In genomic region chr5:53777864-53778618, GRCh38 we compare ENCODE assay signal across 1 cellular context.
TF ChIP-seq lines count a peak whose summit lies in the region.

No MANE protein-coding gene starts in this region.

TF ChIP-seq in IMR-90, 13 proteins besides CTCF, POLR2A, EP300 and RAD21 (continued from another document):
- TF ChIP-seq MAZ (IDR thresholded peaks at IDR 0.05; ENCODE audit: borderline replicate concordance, low read depth, low read length) (no peak), SMC3 (IDR thresholded peaks at IDR 0.05; ENCODE audit: low read depth, low read length) (no peak), CEBPB (IDR thresholded peaks at IDR 0.05; ENCODE audit: low read depth, low read length) (no peak), BHLHE40 (IDR thresholded peaks at IDR 0.05; ENCODE audit: low read depth, low read length) (no peak), MXI1 (IDR thresholded peaks at IDR 0.05; ENCODE audit: borderline replicate concordance, low read depth, low read length) (no peak)
